8 cellular contexts compared by ENCODE assay signal in genomic region chr10:132335189-132336063, GRCh38. TPM values are rescaled to one million over a fixed set of nuclear protein-coding genes. Genes with fewer than 3 reads are reported as not detected.
DNase-seq lines count a peak whose midpoint lies in the region; ATAC-seq, FAIRE-seq and TF ChIP-seq lines count a peak whose summit lies in the region.

No MANE protein-coding gene starts in this region.

- peak overlapping the region in 2 of 3 donors; percentile 15 to 34 for H3K27ac Mint-ChIP-seq in IgD-negative memory B cell

- DNase-seq in Ammon's horn (ENCODE audit: low spot score), result peak; percentile 77
- peak; percentile 45 to 76 (median 75) for DNase-seq in right cardiac atrium
- no peak for DNase-seq in urothelium cell line (ENCODE audit: low spot score)
- no peak for DNase-seq in GM03348 (ENCODE audit: low spot score)
- DNase-seq in colonic mucosa, result no peak
- no peak for DNase-seq in NCI-H2171 (lab: John Stamatoyannopoulos, UW)

- no peaks in the 10 kb centered on the region for H3K27me3 Mint-ChIP-seq in IgD-negative memory B cell

- H3K36me3 Mint-ChIP-seq in IgD-negative memory B cell, result peaks cover 6% of the 10 kb centered on the region

- H3K9me3 Mint-ChIP-seq in IgD-negative memory B cell, result peaks cover 0 to 1% (median 0%) of the 10 kb centered on the region in 3 donors

- 81% methylated on average over 14 of the region's 14 CpGs for WGBS in right cardiac atrium

- H3K9ac ChIP-seq in colonic mucosa (ENCODE audit: low read depth in 2 of 2, low read length in 2 of 2), result no peak overlapping the region

- ATAC-seq in GM19452 (IDR thresholded peaks at IDR 0.05; ENCODE audit: unreplicated experiment), result peak; percentile 34
- ATAC-seq in right cardiac atrium, result peak in 1 of 2 donors; percentile 13

- H3K4me1 Mint-ChIP-seq in IgD-negative memory B cell, result peaks cover 9 to 28% (median 15%) of the 10 kb centered on the region in 3 donors

- H3K4me1 ChIP-seq in right cardiac atrium (ENCODE audit: control insufficient read depth, insufficient read depth, low read length) (peaks cover 6% of the 10 kb centered on the region), colonic mucosa (no peaks in the 10 kb centered on the region)

- TF ChIP-seq CTCF in colonic mucosa (IDR thresholded peaks at IDR 0.05), result no peak

- FAIRE-seq in urothelium cell line (lab: Jason Lieb, UNC), result no peak

- no peak overlapping the region for H3K4me3 ChIP-seq in right cardiac atrium (ENCODE audit: low read length)
- H3K4me3 ChIP-seq in colonic mucosa, result no peak overlapping the region

- peak overlapping the region in 3 of 4 donors; percentile 49 to 58 (median 55) for H3K4me3 Mint-ChIP-seq in IgD-negative memory B cell

- intact Hi-C loops in right cardiac atrium (cut with DNase I) (no loop called here), colonic mucosa (cut with DNase I) (no loop called here)

- H3K27ac ChIP-seq in right cardiac atrium (ENCODE audit: low read length) (peak overlapping the region; percentile 64), colonic mucosa (no peak overlapping the region)

- H3K36me3 ChIP-seq in colonic mucosa, result no peaks in the 10 kb centered on the region

- no peaks in the 10 kb centered on the region for H3K9me3 ChIP-seq in right cardiac atrium (ENCODE audit: control insufficient read depth, low read length)
- H3K9me3 ChIP-seq in colonic mucosa, result no peaks in the 10 kb centered on the region

- H3K27me3 ChIP-seq in right cardiac atrium (ENCODE audit: control insufficient read depth, insufficient read depth) (no peaks in the 10 kb centered on the region), colonic mucosa (no peaks in the 10 kb centered on the region)

RNA-seq across cellular contexts. Expression of gene LRRC27, which starts 3.4 kb away (rescaled TPM):
- 14.5 TPM for polyA plus RNA-seq in IgD-negative memory B cell
- total RNA-seq in right cardiac atrium, result 1 to 10 TPM; 3.7 to 9.3 (median 6.8) TPM
- 5.4 TPM for polyA plus RNA-seq in right cardiac atrium
- total RNA-seq in colonic mucosa, result 1 to 10 TPM; 5.8 to 6.1 TPM

RNA-seq across cellular contexts. Expression of gene STK32C, which starts 27.7 kb away (rescaled TPM):
- polyA plus RNA-seq in IgD-negative memory B cell, result 4.0 TPM
- 1 to 10 TPM; 5.7 to 7.3 (median 6.7) TPM for total RNA-seq in right cardiac atrium
- polyA plus RNA-seq in right cardiac atrium, result 6.9 TPM
- total RNA-seq in colonic mucosa, result 10 to 100 TPM in 1 of 2 donors, 1 to 10 TPM in 1; 9.2 to 14.5 TPM

Comparison
In these comparisons a context has a peak if more than half of its experiments do, and no peak if none do; other contexts are left out.
1. DNase-seq: peak in Ammon's horn (single experiment) and right cardiac atrium (3 of 3); none in urothelium cell line (single experiment), GM03348 (single experiment), colonic mucosa (single experiment) and NCI-H2171 (single experiment).